8 cellular contexts compared by ENCODE assay signal in genomic region chr12:6469609-6470374, GRCh38. TPM values are rescaled to one million over a fixed set of nuclear protein-coding genes. Genes with fewer than 3 reads are reported as not detected.
A peak's percentile ranks its signal among the peaks of the same experiment; 100 is the strongest.
DNase-seq lines count a peak whose midpoint lies in the region; ATAC-seq and TF ChIP-seq lines count a peak whose summit lies in the region.

No MANE protein-coding gene starts in this region.

- peaks cover 3% of the 10 kb centered on the region; the same call in 1 of the 2 replicates for H3K36me3 ChIP-seq in iPS DF 6.9 (ENCODE audit: control insufficient read depth, insufficient read depth, low read length)

- H3K27ac Mint-ChIP-seq in WTC11 = no peak overlapping the region
- H3K27ac Mint-ChIP-seq in stimulated activated naive CD8-positive, alpha-beta T cell treated with anti-CD3 and anti-CD28 coated beads, Interleukin-15, amount 100 ng/mL, for 72 hours = peak overlapping the region; percentile 76 to 91

- H3K36me3 Mint-ChIP-seq in WTC11 = peaks cover 24% of the 10 kb centered on the region

- peaks cover 16% of the 10 kb centered on the region for H3K27me3 Mint-ChIP-seq in WTC11 (ENCODE audit: low read depth)
- H3K27me3 Mint-ChIP-seq in stimulated activated naive CD8-positive, alpha-beta T cell treated with anti-CD3 and anti-CD28 coated beads, Interleukin-15, amount 100 ng/mL, for 72 hours = no peaks in the 10 kb centered on the region

- no peaks in the 10 kb centered on the region for H3K27me3 ChIP-seq in iPS DF 6.9 (ENCODE audit: control insufficient read depth, insufficient read depth, low read length)

- H3K4me3 ChIP-seq in iPS DF 6.9 (ENCODE audit: low read length) = peak overlapping the region; percentile 72

- CTCF ChIA-PET in WTC11 (lab: Charles Lee) = interaction anchor here (0.6 to 2.7 kb wide), 17 partner anchors 18 to 412 kb away, joined by 3 to 22 read pairs (median 4); partner anchors contain the start of gene TAPBPL

- ATAC-seq in WTC11 (no peak), GM21786 (IDR thresholded peaks at IDR 0.05; ENCODE audit: unreplicated experiment) (no peak)
- no peak for ATAC-seq in stimulated activated naive CD8-positive, alpha-beta T cell treated with anti-CD3 and anti-CD28 coated beads, Interleukin-15, amount 100 ng/mL, for 72 hours

- peak overlapping the region; percentile 68 for H3K4me3 Mint-ChIP-seq in WTC11
- H3K4me3 Mint-ChIP-seq in stimulated activated naive CD8-positive, alpha-beta T cell treated with anti-CD3 and anti-CD28 coated beads, Interleukin-15, amount 100 ng/mL, for 72 hours = peak overlapping the region; percentile 78 to 88

- peaks cover 3% of the 10 kb centered on the region; the same call in 1 of the 2 replicates for H3K9me3 Mint-ChIP-seq in WTC11
- peaks cover 0 to 4% of the 10 kb centered on the region in 2 donors for H3K9me3 Mint-ChIP-seq in stimulated activated naive CD8-positive, alpha-beta T cell treated with anti-CD3 and anti-CD28 coated beads, Interleukin-15, amount 100 ng/mL, for 72 hours

- no peak overlapping the region for H3K27ac ChIP-seq in iPS DF 6.9 (ENCODE audit: low read length)

- H3K9me3 ChIP-seq in iPS DF 6.9 (ENCODE audit: control insufficient read depth, insufficient read depth, low read length) = no peaks in the 10 kb centered on the region

- POLR2A ChIA-PET in WTC11 (lab: Charles Lee) = interaction anchor here (0.6 to 2.4 kb wide), 21 partner anchors 8 to 413 kb away, joined by 3 to 18 read pairs (median 4); partner anchors contain the start of genes GAPDH, LTBR, MRPL51 and SCNN1A

- H3K4me1 Mint-ChIP-seq in WTC11 = peaks cover 20% of the 10 kb centered on the region
- peaks cover 63% of the 10 kb centered on the region for H3K4me1 Mint-ChIP-seq in stimulated activated naive CD8-positive, alpha-beta T cell treated with anti-CD3 and anti-CD28 coated beads, Interleukin-15, amount 100 ng/mL, for 72 hours

- no CpG with 5 or more reads among the region's 16 CpGs for WGBS in iPS DF 6.9 (ENCODE audit: insufficient coverage, insufficient read length)

- no peaks in the 10 kb centered on the region for H3K4me1 ChIP-seq in iPS DF 6.9 (ENCODE audit: control insufficient read depth, insufficient read depth, low read length)

- DNase-seq in NCI-H82 (lab: John Stamatoyannopoulos, UW) (peak; percentile 47), NCI-H82 treated with DMSO at 0.1 percent for 48 hours (lab: John Stamatoyannopoulos, UW; ENCODE audit: unreplicated experiment) (no peak), WTC11 (ENCODE audit: low spot score) (no peak), iPS DF 6.9 (ENCODE audit: low read depth, low spot score) (no peak), AML-193 (lab: John Stamatoyannopoulos, UW) (no peak)
- no peak for DNase-seq in stimulated activated naive CD8-positive, alpha-beta T cell treated with anti-CD3 and anti-CD28 coated beads, Interleukin-15, amount 100 ng/mL, for 72 hours
- no peak for DNase-seq in stimulated activated CD4-positive, alpha-beta T cell treated with anti-CD3 and anti-CD28 coated beads, Interleukin-1b, Interleukin-23, amount 100 ng/mL, for 48 hours

- TF ChIP-seq CTCF in WTC11 (IDR thresholded peaks at IDR 0.05) = no peak

TF ChIP-seq in WTC11, 78 proteins besides CTCF, POLR2A, EP300 and RAD21:
- TF ChIP-seq ZNF138 (CRISPR knock-in tag; conservative IDR thresholded peaks at IDR 0.05) = no peak
- no peak for TF ChIP-seq ZNF219 (CRISPR knock-in tag; IDR thresholded peaks at IDR 0.05; ENCODE audit: borderline replicate concordance)
- TF ChIP-seq STAT6 (CRISPR knock-in tag; conservative IDR thresholded peaks at IDR 0.05; ENCODE audit: low read depth) = 0 out of 2 replicates have a peak, but pooled peaks have one; percentile 72
- no peak for TF ChIP-seq ZBTB43 (CRISPR knock-in tag; IDR thresholded peaks at IDR 0.05)
- TF ChIP-seq FOXP4 (CRISPR knock-in tag; IDR thresholded peaks at IDR 0.05) = no peak
- no peak for TF ChIP-seq KAT7 (CRISPR knock-in tag; IDR thresholded peaks at IDR 0.05; ENCODE audit: borderline replicate concordance)

RNA-seq across cellular contexts. Expression of gene VAMP1, which starts 0.7 kb away (rescaled TPM):
- 12.8 to 14.3 TPM (median 13.8 TPM) in 3 replicates for total RNA-seq in WTC11 (2021)

RNA-seq across cellular contexts. Expression of gene TAPBPL, which starts 17.9 kb away (rescaled TPM):
- total RNA-seq in WTC11 (2021) = 0.98 to 1.3 TPM (median 1.1 TPM) in 3 replicates

RNA-seq across cellular contexts. Expression of gene MRPL51, which starts 23.3 kb away (rescaled TPM):
- total RNA-seq in WTC11 (2021) = 285 to 290 TPM (median 288 TPM) in 3 replicates

RNA-seq across cellular contexts. Expression of gene NCAPD2, which starts 24.1 kb away (rescaled TPM):
- 131 to 141 TPM (median 133 TPM) in 3 replicates for total RNA-seq in WTC11 (2021)

RNA-seq across cellular contexts. Expression of gene CD27, which starts 25.0 kb away (rescaled TPM):
- total RNA-seq in WTC11 (2021) = 0.23 to 0.34 TPM (median 0.28 TPM) in 3 replicates
